In the genomic region with DNA sequence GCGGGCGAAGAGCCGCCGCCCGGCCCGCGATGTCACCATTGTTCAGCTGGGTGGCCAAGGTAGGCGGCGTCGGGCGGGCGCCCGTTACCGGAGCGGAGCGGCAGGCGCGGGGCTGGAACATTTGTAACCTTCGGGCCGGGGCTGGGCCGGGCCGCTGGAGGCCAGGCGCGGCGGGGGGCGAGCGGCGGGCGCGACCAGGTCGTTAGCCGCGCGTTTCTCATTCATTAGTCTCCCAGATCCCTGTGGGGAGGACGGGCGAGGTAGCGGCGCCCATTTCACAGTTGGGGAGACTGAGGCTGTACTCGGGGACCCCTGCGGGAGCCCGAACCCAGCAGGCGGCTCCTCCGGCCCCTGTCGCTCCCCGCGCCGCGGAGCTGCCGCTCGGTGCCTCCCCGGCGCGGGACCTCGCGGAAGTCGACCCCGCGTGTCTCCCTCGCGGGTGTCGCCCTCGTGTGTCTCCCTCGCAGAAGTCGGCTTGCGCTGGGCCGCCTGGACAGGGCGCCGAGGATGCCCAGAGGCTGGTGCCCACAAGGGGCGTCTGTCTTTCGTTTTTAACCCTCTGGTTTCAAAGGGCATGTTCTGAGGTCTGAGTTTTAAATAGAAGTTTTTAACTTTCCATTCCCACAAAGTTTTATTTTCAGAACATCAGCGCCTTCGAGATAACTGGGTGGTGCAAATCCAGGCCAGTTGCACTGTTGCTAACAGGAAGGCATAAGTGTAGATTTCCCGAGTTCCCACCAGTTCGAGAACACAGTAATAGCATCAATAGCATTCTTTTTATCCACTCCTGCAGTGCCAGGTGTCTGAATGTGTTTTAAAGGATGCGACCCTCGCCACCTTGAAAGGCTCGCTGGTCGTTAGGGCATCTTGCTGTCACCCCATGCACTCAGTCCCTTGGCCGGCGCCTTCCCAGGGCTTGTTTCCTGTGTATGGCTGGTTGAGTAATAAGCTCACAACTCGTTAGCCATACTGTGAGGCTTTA, we compare ENCODE assay signal across 8 cellular contexts. TPM values are rescaled to one million over a fixed set of nuclear protein-coding genes. Genes with fewer than 3 reads are reported as not detected.
DNase-seq lines count a peak whose midpoint lies in the region; ATAC-seq and TF ChIP-seq lines count a peak whose summit lies in the region.

No MANE protein-coding gene starts in this region.

- WGBS in stomach, 5 donors = 4 to 15% (median 5%) methylated on average over 20 to 81 of the region's 81 CpGs

- no peak for DNase-seq in BJ (ENCODE audit: low read depth)
- peak; percentile 68 for DNase-seq in RPMI7951 (ENCODE audit: low read depth)
- DNase-seq in activated effector memory CD4-positive, alpha-beta T cell treated with Interleukin-2 at 50 U/mL for 16 hours = peak; percentile 67
- peak; percentile 42 for DNase-seq in fibroblast of the conjunctiva (ENCODE audit: low read depth)
- peak; percentile 74 for DNase-seq in stomach

- H3K4me3 ChIP-seq in BJ (ENCODE audit: low read depth, low read length) (peak overlapping the region; percentile 67), neural cell (ENCODE audit: low read length) (peak overlapping the region; percentile 82), stomach (peak overlapping the region; percentile 66 to 86 (median 80))

- TF ChIP-seq EP300 in neural cell (conservative IDR thresholded peaks at IDR 0.05; ENCODE audit: poor library complexity, severe bottlenecking) (no peak), stomach (IDR thresholded peaks at IDR 0.05) (no peak)

- CTCF ChIA-PET in BJ (lab: Yijun Ruan, JAX) = interaction anchor here (0.7 to 1.6 kb wide), 10 partner anchors 13 to 375 kb away, joined by 3 to 9 read pairs (median 4); no protein-coding TSS in a partner anchor

- H3K4me2 ChIP-seq in neural cell (ENCODE audit: low read length) = peak overlapping the region; percentile 61

- peaks cover 2% of the 10 kb centered on the region for H3K79me2 ChIP-seq in neural cell (replicated peaks; ENCODE audit: insufficient read depth, low read length)

- ATAC-seq in GM18909 (IDR thresholded peaks at IDR 0.05; ENCODE audit: poor library complexity, unreplicated experiment) = peak; percentile 63
- ATAC-seq in HG03159 (IDR thresholded peaks at IDR 0.05; ENCODE audit: unreplicated experiment) = peak; percentile 52

- H3K27ac ChIP-seq in neural cell (ENCODE audit: low read length) (no peak overlapping the region), stomach (peak overlapping the region; percentile 91 to 97 (median 94))

- peak; percentile 69 for TF ChIP-seq RAD21 in neural cell (conservative IDR thresholded peaks at IDR 0.05)

- no peaks in the 10 kb centered on the region for H3F3A ChIP-seq in neural cell (ENCODE audit: insufficient read depth, low read length, poor library complexity, severe bottlenecking)

- no peak for TF ChIP-seq POLR2A in stomach (IDR thresholded peaks at IDR 0.05)

- no peaks in the 10 kb centered on the region for H3K9me3 ChIP-seq in neural cell (ENCODE audit: low read length)
- H3K9me3 ChIP-seq in stomach = no peaks in the 10 kb centered on the region

- H3K27me3 ChIP-seq in BJ (ENCODE audit: control insufficient read depth, insufficient read depth, low read length) (no peaks in the 10 kb centered on the region), neural cell (ENCODE audit: insufficient read depth, low read depth, low read length) (no peaks in the 10 kb centered on the region), stomach (no peaks in the 10 kb centered on the region)

- peak overlapping the region; percentile 66 for H3K9ac ChIP-seq in neural cell (ENCODE audit: low read length)

- POLR2A ChIA-PET in BJ (lab: Charles Lee) = no interaction called here

- H2AFZ ChIP-seq in neural cell (ENCODE audit: low read depth, low read length) = peak overlapping the region; percentile 14

- H3K9me2 ChIP-seq in neural cell (ENCODE audit: insufficient read depth, low read length) = no peaks in the 10 kb centered on the region

- TF ChIP-seq CTCF in BJ (IDR thresholded peaks at IDR 0.05; ENCODE audit: insufficient read depth, low read depth, low read length) (peak; percentile 73), neural cell (IDR thresholded peaks at IDR 0.05; ENCODE audit: poor library complexity, severe bottlenecking) (peak; percentile 75), stomach (IDR thresholded peaks at IDR 0.05) (peak in 5 of 7 experiments; percentile 16 to 62 (median 55))

- H3K36me3 ChIP-seq in BJ (ENCODE audit: control insufficient read depth, insufficient read depth, low read length) (no peaks in the 10 kb centered on the region), neural cell (ENCODE audit: insufficient read depth, low read length) (no peaks in the 10 kb centered on the region), stomach (no peaks in the 10 kb centered on the region)

- intact Hi-C loops in stomach (cut with DNase I; ENCODE audit: low total_unique reads) = loop anchor here (5.0 kb wide), 2 partner anchors 90 to 150 kb away; a partner anchor contains a TSS

- H3K4me1 ChIP-seq in stomach = peaks cover 10 to 61% (median 36%) of the 10 kb centered on the region in 4 donors

- no peaks in the 10 kb centered on the region for H4K20me1 ChIP-seq in neural cell (ENCODE audit: insufficient read depth)

TF ChIP-seq in neural cell, 6 proteins besides CTCF, POLR2A, EP300 and RAD21:
- TF ChIP-seq TAF1 (IDR thresholded peaks at IDR 0.05; ENCODE audit: low read depth) (no peak), EZH2 (IDR thresholded peaks at IDR 0.05; ENCODE audit: borderline replicate concordance, insufficient read depth, low read length, poor library complexity, severe bottlenecking) (no peak), POLR2AphosphoS5 (IDR thresholded peaks at IDR 0.05) (no peak), SMC3 (conservative IDR thresholded peaks at IDR 0.05; ENCODE audit: poor library complexity) (peak; percentile 71), MXI1 (conservative IDR thresholded peaks at IDR 0.05; ENCODE audit: poor library complexity, severe bottlenecking) (peak; percentile 51)
- TF ChIP-seq, protein P1, sequence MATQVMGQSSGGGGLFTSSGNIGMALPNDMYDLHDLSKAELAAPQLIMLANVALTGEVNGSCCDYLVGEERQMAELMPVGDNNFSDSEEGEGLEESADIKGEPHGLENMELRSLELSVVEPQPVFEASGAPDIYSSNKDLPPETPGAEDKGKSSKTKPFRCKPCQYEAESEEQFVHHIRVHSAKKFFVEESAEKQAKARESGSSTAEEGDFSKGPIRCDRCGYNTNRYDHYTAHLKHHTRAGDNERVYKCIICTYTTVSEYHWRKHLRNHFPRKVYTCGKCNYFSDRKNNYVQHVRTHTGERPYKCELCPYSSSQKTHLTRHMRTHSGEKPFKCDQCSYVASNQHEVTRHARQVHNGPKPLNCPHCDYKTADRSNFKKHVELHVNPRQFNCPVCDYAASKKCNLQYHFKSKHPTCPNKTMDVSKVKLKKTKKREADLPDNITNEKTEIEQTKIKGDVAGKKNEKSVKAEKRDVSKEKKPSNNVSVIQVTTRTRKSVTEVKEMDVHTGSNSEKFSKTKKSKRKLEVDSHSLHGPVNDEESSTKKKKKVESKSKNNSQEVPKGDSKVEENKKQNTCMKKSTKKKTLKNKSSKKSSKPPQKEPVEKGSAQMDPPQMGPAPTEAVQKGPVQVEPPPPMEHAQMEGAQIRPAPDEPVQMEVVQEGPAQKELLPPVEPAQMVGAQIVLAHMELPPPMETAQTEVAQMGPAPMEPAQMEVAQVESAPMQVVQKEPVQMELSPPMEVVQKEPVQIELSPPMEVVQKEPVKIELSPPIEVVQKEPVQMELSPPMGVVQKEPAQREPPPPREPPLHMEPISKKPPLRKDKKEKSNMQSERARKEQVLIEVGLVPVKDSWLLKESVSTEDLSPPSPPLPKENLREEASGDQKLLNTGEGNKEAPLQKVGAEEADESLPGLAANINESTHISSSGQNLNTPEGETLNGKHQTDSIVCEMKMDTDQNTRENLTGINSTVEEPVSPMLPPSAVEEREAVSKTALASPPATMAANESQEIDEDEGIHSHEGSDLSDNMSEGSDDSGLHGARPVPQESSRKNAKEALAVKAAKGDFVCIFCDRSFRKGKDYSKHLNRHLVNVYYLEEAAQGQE (IDR thresholded peaks at IDR 0.05; ENCODE audit: borderline replicate concordance) = no peak

RNA-seq across cellular contexts. Expression of a gene that starts 17.6 kb away (rescaled TPM):
- polyA plus RNA-seq in BJ (2011; rRNA removed) (not detected in 2 replicates), neural cell (not detected in 2 replicates), stomach (not detected)
- polyA minus RNA-seq in BJ (2011; rRNA and poly(A)+ RNA removed) = not detected in 2 replicates
- total RNA-seq in RPMI7951 (2014; rRNA removed; shearing (Covaris generic)) = not detected in 2 replicates
- polyA minus RNA-seq in neural cell = not detected in 2 replicates
- total RNA-seq in stomach = 1 to 10 TPM in 2 of 5 donors, not detected in 3; 1.8 to 2.9 TPM
